In genomic region chr6:105769197-105769596, GRCh38 we compare ENCODE assay signal across 33 cellular contexts.
"Had no signal": no experiment of that assay in that cellular context is flagged by ENCODE, and none has a peak within 500 bp of the region (broad histone marks: within the 10 kb centered on the region; RNA-seq: fewer than 3 reads in every experiment).

No MANE protein-coding gene starts in this region.

- H3K36me3 ChIP-seq: adrenal gland, cardiac muscle cell, colonic mucosa, gastrocnemius medialis, right atrium auricular region, stomach, thyroid gland, upper lobe of left lung, vagina, WERI-Rb-1 had no signal

- H3K27ac Mint-ChIP-seq: activated naive CD4-positive, alpha-beta T cell treated with anti-CD3 and anti-CD28 coated beads for 36 hours; activated naive CD8-positive, alpha-beta T cell treated with anti-CD3 and anti-CD28 coated beads for 36 hours; naive thymus-derived CD8-positive, alpha-beta T cell; stimulated activated naive B cell treated with anti-CD40 and anti-IgM and Interleukin-4, amounts not matched to agents 10 μg/mL and 1 μg/mL and 100 μg/mL, for 72 hours had no signal

- H3K27me3 ChIP-seq: adrenal gland, body of pancreas, cardiac muscle cell, colonic mucosa, gastrocnemius medialis, hepatocyte, right atrium auricular region, stomach, thyroid gland, upper lobe of left lung, vagina had no signal

- H3K4me3 ChIP-seq: adrenal gland, body of pancreas, cardiac muscle cell, colonic mucosa, gastrocnemius medialis, hepatocyte, right atrium auricular region, stomach, thyroid gland, upper lobe of left lung, vagina had no signal

- ATAC-seq: activated CD4-positive, CD25-positive, alpha-beta regulatory T cell treated with anti-CD3 and anti-CD28 coated beads, Interleukin-2, amount 50 U/mL, for 24 hours; body of pancreas; gastrocnemius medialis; left colon; naive thymus-derived CD8-positive, alpha-beta T cell; stimulated activated naive B cell treated with anti-CD40 and anti-IgM and Interleukin-4, amounts not matched to agents 10 μg/mL and 1 μg/mL and 100 μg/mL, for 72 hours had no signal

- H3K9me3 ChIP-seq: adrenal gland, body of pancreas, colonic mucosa, gastrocnemius medialis, right atrium auricular region, thyroid gland, upper lobe of left lung, vagina had no signal

- H2AFZ ChIP-seq: hepatocyte, parathyroid adenoma had no signal

- H3K79me2 ChIP-seq: hepatocyte, parathyroid adenoma had no signal

- H3K27ac ChIP-seq: adrenal gland, body of pancreas, cardiac muscle cell, colonic mucosa, gastrocnemius medialis, hepatocyte, parathyroid adenoma, right atrium auricular region, stomach, thyroid gland, upper lobe of left lung, vagina, WERI-Rb-1 had no signal

- H3K4me3 Mint-ChIP-seq: activated naive CD4-positive, alpha-beta T cell treated with anti-CD3 and anti-CD28 coated beads for 36 hours; activated naive CD8-positive, alpha-beta T cell treated with anti-CD3 and anti-CD28 coated beads for 36 hours; naive thymus-derived CD8-positive, alpha-beta T cell; neural crest cell; stimulated activated naive B cell treated with anti-CD40 and anti-IgM and Interleukin-4, amounts not matched to agents 10 μg/mL and 1 μg/mL and 100 μg/mL, for 72 hours had no signal

- H3K27me3 Mint-ChIP-seq: naive thymus-derived CD8-positive, alpha-beta T cell had no signal

- H3K4me2 ChIP-seq: hepatocyte had no signal

- H3K9ac ChIP-seq: parathyroid adenoma had no signal

- H3K4me1 Mint-ChIP-seq: activated naive CD8-positive, alpha-beta T cell treated with anti-CD3 and anti-CD28 coated beads for 36 hours; naive thymus-derived CD8-positive, alpha-beta T cell; neural crest cell; stimulated activated naive B cell treated with anti-CD40 and anti-IgM and Interleukin-4, amounts not matched to agents 10 μg/mL and 1 μg/mL and 100 μg/mL, for 72 hours had no signal

- DNase-seq: activated CD4-positive, alpha-beta T cell treated with anti-CD3 and anti-CD28 coated beads for 48 hours; activated CD4-positive, alpha-beta T cell treated with anti-CD3 and anti-CD28 coated beads, Interleukin-2, amount 50 U/mL, for 48 hours; activated CD8-positive, alpha-beta memory T cell treated with anti-CD3 and anti-CD28 coated beads for 24 hours; activated effector memory CD4-positive, alpha-beta T cell treated with Interleukin-2 at 50 U/mL for 16 hours; activated naive CD4-positive, alpha-beta T cell treated with anti-CD3 and anti-CD28 coated beads for 36 hours; activated naive CD8-positive, alpha-beta T cell treated with anti-CD3 and anti-CD28 coated beads for 36 hours; adrenal gland; aorta; body of pancreas; cerebellar nuclear complex; colonic mucosa; effector memory CD4-positive, alpha-beta T cell; gastrocnemius medialis; glutamatergic neuron; kidney; left colon; midbrain; naive thymus-derived CD8-positive, alpha-beta T cell; nucleus accumbens; stimulated activated CD4-positive, alpha-beta T cell treated with anti-CD3 and anti-CD28 coated beads, Interleukin-15, amount 100 ng/mL, for 24 hours; stimulated activated CD4-positive, alpha-beta T cell treated with anti-CD3 and anti-CD28 coated beads, Interleukin-2, amount 100 ng/mL, for 24 hours; stimulated activated naive B cell treated with anti-CD40 and anti-IgM and Interleukin-4, amounts not matched to agents 10 μg/mL and 1 μg/mL and 100 μg/mL, for 72 hours; stomach; thyroid gland; upper lobe of left lung; WERI-Rb-1 had no signal

- H3K36me3 Mint-ChIP-seq: activated naive CD8-positive, alpha-beta T cell treated with anti-CD3 and anti-CD28 coated beads for 36 hours; naive thymus-derived CD8-positive, alpha-beta T cell; stimulated activated naive B cell treated with anti-CD40 and anti-IgM and Interleukin-4, amounts not matched to agents 10 μg/mL and 1 μg/mL and 100 μg/mL, for 72 hours had no signal

- H3K9me3 Mint-ChIP-seq: activated naive CD4-positive, alpha-beta T cell treated with anti-CD3 and anti-CD28 coated beads for 36 hours; activated naive CD8-positive, alpha-beta T cell treated with anti-CD3 and anti-CD28 coated beads for 36 hours; stimulated activated naive B cell treated with anti-CD40 and anti-IgM and Interleukin-4, amounts not matched to agents 10 μg/mL and 1 μg/mL and 100 μg/mL, for 72 hours had no signal

- H3K4me1 ChIP-seq: adrenal gland, body of pancreas, colonic mucosa, gastrocnemius medialis, parathyroid adenoma, right atrium auricular region, stomach, thyroid gland, upper lobe of left lung, vagina had no signal
